In the genomic region with DNA sequence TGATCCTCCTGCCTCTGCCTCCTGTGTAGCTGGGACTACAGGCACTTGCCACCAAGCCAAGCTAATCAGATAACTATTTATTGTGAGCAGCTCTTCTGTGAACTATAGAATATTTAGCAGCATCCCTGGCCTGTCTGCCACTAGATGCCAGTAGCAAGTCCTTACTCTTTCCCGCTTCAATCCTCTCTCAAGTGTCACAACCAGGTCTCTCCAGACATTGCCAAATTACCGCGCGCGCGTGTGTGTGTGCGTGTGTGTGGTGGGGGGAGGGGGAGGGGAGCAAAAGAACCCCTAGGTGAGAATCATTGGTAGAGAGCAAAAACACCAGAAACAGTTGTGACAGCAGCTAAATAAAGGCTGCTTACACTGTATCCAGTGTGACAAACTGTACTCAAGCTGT, we compare ENCODE assay signal across 9 cellular contexts. TPM values are rescaled to one million over a fixed set of nuclear protein-coding genes. Genes with fewer than 3 reads are reported as not detected.
DNase-seq lines count a peak whose midpoint lies in the region; ATAC-seq and TF ChIP-seq lines count a peak whose summit lies in the region.
"Had no signal": no experiment of that assay in that cellular context is flagged by ENCODE, and none has a peak within 500 bp of the region (broad histone marks: within the 10 kb centered on the region; RNA-seq: fewer than 3 reads in every experiment).

No MANE protein-coding gene starts in this region.

- H3K36me3 ChIP-seq in cardiac muscle cell (no peaks in the 10 kb centered on the region), ovary (no peaks in the 10 kb centered on the region)

- TF ChIP-seq CTCF in cardiac muscle cell (IDR thresholded peaks at IDR 0.05; ENCODE audit: low read depth, low read length) (peak; percentile 10), foreskin keratinocyte (conservative IDR thresholded peaks at IDR 0.05) (peak; percentile 50), ovary (IDR thresholded peaks at IDR 0.05) (no peak)

- TF ChIP-seq EP300 in ovary (IDR thresholded peaks at IDR 0.05), result no peak

- H3K4me3 ChIP-seq in cardiac muscle cell (no peak overlapping the region), ovary (no peak overlapping the region)

- 72 to 91% (median 86%) methylated on average over 7 of the region's 7 CpGs for WGBS in ovary, 3 donors

- TF ChIP-seq POLR2A in ovary (IDR thresholded peaks at IDR 0.05), result no peak

- H3K27me3 ChIP-seq in cardiac muscle cell, result no peaks in the 10 kb centered on the region
- no peaks in the 10 kb centered on the region for H3K27me3 ChIP-seq in foreskin keratinocyte
- H3K27me3 ChIP-seq in ovary, result no peaks in the 10 kb centered on the region

- peak overlapping the region; percentile 27 for H3K27ac ChIP-seq in cardiac muscle cell
- peak overlapping the region; percentile 86 for H3K27ac ChIP-seq in foreskin keratinocyte
- no peak overlapping the region for H3K27ac ChIP-seq in ovary

- H3K9me3 ChIP-seq in cardiac muscle cell (ENCODE audit: low read depth) (no peaks in the 10 kb centered on the region), ovary (no peaks in the 10 kb centered on the region)

- ATAC-seq in foreskin keratinocyte, result peak; percentile 12
- ATAC-seq in GM21447 (IDR thresholded peaks at IDR 0.05; ENCODE audit: unreplicated experiment), result no peak

- intact Hi-C loops in cardiac septum (cut with DNase I), result no loop called here
- intact Hi-C loops in ovary (cut with DNase I), result no loop called here

- peak; percentile 32 to 34 for DNase-seq in cardiac muscle cell (ENCODE audit: low read depth in 1 of 2, low spot score in 1 of 2)
- DNase-seq in cardiac septum (ENCODE audit: low spot score), result no peak
- DNase-seq in SK-N-DZ (ENCODE audit: low spot score), result peak; percentile 50
- DNase-seq in foreskin keratinocyte, result peak; percentile 16 to 44
- DNase-seq in ovary, result no peak
- no peak for DNase-seq in A172 (ENCODE audit: low spot score)
- no peak for DNase-seq in ureter (ENCODE audit: low spot score)
- DNase-seq: NCI-H526 treated with DMSO at 0.1 percent for 48 hours had no signal

- H3K4me1 ChIP-seq in cardiac muscle cell (ENCODE audit: low read depth) (peaks cover 20% of the 10 kb centered on the region), foreskin keratinocyte (peaks cover 16% of the 10 kb centered on the region), ovary (ENCODE audit: insufficient read depth) (peaks cover 3% of the 10 kb centered on the region)

RNA-seq across cellular contexts. Expression of a gene that starts 49.9 kb away (rescaled TPM):
- total RNA-seq in cardiac muscle cell (8.5 and 15.5 TPM in 2 replicates), cardiac septum (40.3 TPM), foreskin keratinocyte (34.4 and 36.9 TPM in 2 replicates), ovary (10 to 100 TPM; 16.3 to 44.1 (median 36.2) TPM), ureter (46.2 TPM)
- polyA plus RNA-seq in cardiac muscle cell (22.7 and 24.8 TPM in 2 replicates), foreskin keratinocyte (10.1 and 12.6 TPM in 2 replicates), ovary (10 to 100 TPM in 1 of 2 donors, 1 to 10 TPM in 1; 9.3 to 26.9 TPM)
- 20.7 and 26.2 TPM in 2 replicates for polyA plus RNA-seq in SK-N-DZ (2014; cell fraction: cytosol; rRNA removed)
- polyA plus RNA-seq in SK-N-DZ (2014; cell fraction: nucleus; rRNA removed), result 14.0 and 14.2 TPM in 2 replicates
- 11.7 and 12.6 TPM in 2 replicates for total RNA-seq in A172 (2014; rRNA removed; shearing (Covaris generic))

Comparison
In these comparisons a context has a peak if more than half of its experiments do, and no peak if none do; other contexts are left out.
1. DNase-seq: peak in cardiac muscle cell (2 of 2), SK-N-DZ (single experiment) and foreskin keratinocyte (2 of 2); none in cardiac septum (single experiment), ovary (0 of 5), A172 (single experiment) and ureter (single experiment).
2. H3K27ac ChIP-seq: peak in cardiac muscle cell (single experiment) and foreskin keratinocyte (single experiment); none in ovary (0 of 2).
3. CTCF ChIP-seq: peak in cardiac muscle cell (single experiment) and foreskin keratinocyte (single experiment); none in ovary (0 of 3).